9 cellular contexts compared by ENCODE assay signal in genomic region chr1:46622341-46622740, GRCh38.
DNase-seq lines count a peak whose midpoint lies in the region; ATAC-seq and TF ChIP-seq lines count a peak whose summit lies in the region.
"Had no signal": no experiment of that assay in that cellular context is flagged by ENCODE, and none has a peak within 500 bp of the region (broad histone marks: within the 10 kb centered on the region; RNA-seq: fewer than 3 reads in every experiment).

No MANE protein-coding gene starts in this region.

- no peaks in the 10 kb centered on the region for H3K27me3 ChIP-seq in HL-60 (ENCODE audit: insufficient read depth, poor library complexity, severe bottlenecking)

- H3K27ac ChIP-seq in C4-2B (no peak overlapping the region), HL-60 (replicated peaks) (no peak overlapping the region), VCaP (no peak overlapping the region)

- H3K4me3 ChIP-seq in HL-60 (replicated peaks; ENCODE audit: insufficient read depth, low read length), result no peak overlapping the region

- TF ChIP-seq CTCF in C4-2B (conservative IDR thresholded peaks at IDR 0.05) (peak; percentile 75), HL-60 (IDR thresholded peaks at IDR 0.05; ENCODE audit: insufficient read depth, low read length) (peak; percentile 27), VCaP (conservative IDR thresholded peaks at IDR 0.05) (peak; percentile 81)

- ATAC-seq in HG03097 (IDR thresholded peaks at IDR 0.05; ENCODE audit: low FRiP score, unreplicated experiment), result no peak
- ATAC-seq in HG02885 (IDR thresholded peaks at IDR 0.05; ENCODE audit: poor library complexity, unreplicated experiment), result no peak
- no peak for ATAC-seq in HG02798 (IDR thresholded peaks at IDR 0.05; ENCODE audit: poor library complexity, unreplicated experiment)
- ATAC-seq in GM21619 (IDR thresholded peaks at IDR 0.05; ENCODE audit: unreplicated experiment), result no peak

- peak in 1 of 2 experiments; percentile 31 for DNase-seq in HL-60 (ENCODE audit: low read depth in 1 of 2, low spot score in 1 of 2)
- peak; percentile 40 for DNase-seq in kidney tubule cell (ENCODE audit: low spot score)
- DNase-seq: activated CD8-positive, alpha-beta memory T cell treated with anti-CD3 and anti-CD28 coated beads, Interleukin-2, amount 50 U/mL, for 4 hours had no signal

Comparison
In these comparisons a context has a peak if more than half of its experiments do, and no peak if none do; other contexts are left out.
1. CTCF ChIP-seq: peak in every context shown above with its lines; median percentile 81 in VCaP; 75 in C4-2B; 27 in HL-60.